In genomic region chr6:132218063-132218696, GRCh38 we compare ENCODE assay signal across 8 cellular contexts.
A peak's percentile ranks its signal among the peaks of the same experiment; 100 is the strongest.
DNase-seq lines count a peak whose midpoint lies in the region; ATAC-seq and TF ChIP-seq lines count a peak whose summit lies in the region.

No MANE protein-coding gene starts in this region.

- H3K4me1 ChIP-seq in esophagus squamous epithelium (no peaks in the 10 kb centered on the region), gastrocnemius medialis (no peaks in the 10 kb centered on the region)

- in situ Hi-C loops in gastrocnemius medialis (cut with MboI; ENCODE audit: low sequenced_read_pairs in 4 of 4) = loop anchor here in 3 of 4 donors (5.0 to 25.0 kb wide), 4 partner anchors 293 to 531 kb away; no protein-coding TSS in a partner anchor

- WGBS in esophagus squamous epithelium, 2 donors = 17 to 44% methylated on average over 5 of the region's 5 CpGs

- no peaks in the 10 kb centered on the region for H3K36me3 ChIP-seq in esophagus squamous epithelium
- no peaks in the 10 kb centered on the region for H3K36me3 ChIP-seq in gastrocnemius medialis

- TF ChIP-seq CTCF in esophagus squamous epithelium (IDR thresholded peaks at IDR 0.05) = peak in 5 of 6 experiments; percentile 12 to 63 (median 37)
- TF ChIP-seq CTCF in gastrocnemius medialis (IDR thresholded peaks at IDR 0.05 in 4 of 5, conservative IDR thresholded peaks at IDR 0.05 in 1 of 5) = peak in 4 of 5 experiments; percentile 31 to 49 (median 41)

- H3K4me3 ChIP-seq in esophagus squamous epithelium = no peak overlapping the region
- no peak overlapping the region for H3K4me3 ChIP-seq in gastrocnemius medialis

- intact Hi-C loops in esophagus squamous epithelium (cut with DNase I) = no loop called here
- intact Hi-C loops in gastrocnemius medialis (cut with DNase I; ENCODE audit: low total_unique reads) = loop anchor here (2.0 kb wide), 1 partner anchor 293 kb away; no protein-coding TSS in a partner anchor

- no peak for TF ChIP-seq POLR2A in esophagus squamous epithelium (IDR thresholded peaks at IDR 0.05)
- TF ChIP-seq POLR2A in gastrocnemius medialis (IDR thresholded peaks at IDR 0.05) = no peak

- H3K27me3 ChIP-seq in esophagus squamous epithelium (no peaks in the 10 kb centered on the region), gastrocnemius medialis (no peaks in the 10 kb centered on the region)

- H3K9me3 ChIP-seq in esophagus squamous epithelium (no peaks in the 10 kb centered on the region), gastrocnemius medialis (no peaks in the 10 kb centered on the region)

- DNase-seq in NCI-H2196 (lab: John Stamatoyannopoulos, UW; ENCODE audit: unreplicated experiment) (peak; percentile 1), NCI-H2196 treated with DMSO at 0.1 percent for 48 hours (lab: John Stamatoyannopoulos, UW; ENCODE audit: unreplicated experiment) (no peak), OCI-M1 (lab: John Stamatoyannopoulos, UW) (peak; percentile 39), esophagus squamous epithelium (lab: John Stamatoyannopoulos, UW) (no peak), gastrocnemius medialis (no peak), anterior cingulate cortex (lab: John Stamatoyannopoulos, UW) (no peak)
- no peak for DNase-seq in activated T-cell treated with anti-CD3 and anti-CD28 coated beads, Interleukin-2, amount 50 U/mL, for 24 hours

- no peak overlapping the region for H3K4me3 Mint-ChIP-seq in activated T-cell treated with anti-CD3 and anti-CD28 coated beads, Interleukin-2, amount 50 U/mL, for 24 hours

- H3K4me1 Mint-ChIP-seq in activated T-cell treated with anti-CD3 and anti-CD28 coated beads, Interleukin-2, amount 50 U/mL, for 24 hours (ENCODE audit: low read depth) = no peaks in the 10 kb centered on the region

- peaks cover 20% of the 10 kb centered on the region for H3K27me3 Mint-ChIP-seq in activated T-cell treated with anti-CD3 and anti-CD28 coated beads, Interleukin-2, amount 50 U/mL, for 24 hours

- no peak overlapping the region for H3K27ac Mint-ChIP-seq in activated T-cell treated with anti-CD3 and anti-CD28 coated beads, Interleukin-2, amount 50 U/mL, for 24 hours

- no peak for ATAC-seq in gastrocnemius medialis
- ATAC-seq in HG02798 (IDR thresholded peaks at IDR 0.05; ENCODE audit: poor library complexity, unreplicated experiment) = no peak

- H3K27ac ChIP-seq in esophagus squamous epithelium (no peak overlapping the region), gastrocnemius medialis (no peak overlapping the region)

- no peaks in the 10 kb centered on the region for H3K9me3 Mint-ChIP-seq in activated T-cell treated with anti-CD3 and anti-CD28 coated beads, Interleukin-2, amount 50 U/mL, for 24 hours

- H3K36me3 Mint-ChIP-seq in activated T-cell treated with anti-CD3 and anti-CD28 coated beads, Interleukin-2, amount 50 U/mL, for 24 hours (ENCODE audit: low read depth) = no peaks in the 10 kb centered on the region

Comparison
In these comparisons a context has a peak if more than half of its experiments do, and no peak if none do; other contexts are left out.
1. DNase-seq: peak in NCI-H2196 (single experiment) and OCI-M1 (single experiment); none in NCI-H2196 treated with DMSO at 0.1 percent for 48 hours (single experiment), esophagus squamous epithelium (single experiment), gastrocnemius medialis (0 of 2), activated T-cell treated with anti-CD3 and anti-CD28 coated beads, Interleukin-2, amount 50 U/mL, for 24 hours (single experiment) and anterior cingulate cortex (0 of 58).